32 cellular contexts compared by ENCODE assay signal in the genomic region with DNA sequence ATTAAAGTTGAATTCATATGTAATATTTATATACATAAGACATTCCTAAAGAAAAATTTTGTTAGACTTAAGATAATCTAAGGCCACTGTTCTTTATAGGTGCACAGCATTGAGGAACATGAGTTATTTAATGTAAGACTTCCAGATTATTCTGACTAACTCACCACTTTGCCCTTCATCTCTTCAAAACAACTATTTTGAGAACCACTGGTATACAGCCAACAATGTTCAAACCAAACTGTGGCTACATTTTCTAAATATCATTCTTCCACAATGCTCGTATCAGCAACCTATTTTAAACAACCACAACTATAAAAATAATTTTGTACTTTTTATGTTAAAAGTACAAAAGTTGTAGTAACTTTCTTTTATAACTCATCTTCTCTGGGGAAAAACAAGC.
A peak's percentile ranks its signal among the peaks of the same experiment; 100 is the strongest.
DNase-seq lines count a peak whose midpoint lies in the region; ATAC-seq and TF ChIP-seq lines count a peak whose summit lies in the region.
"Had no signal": no experiment of that assay in that cellular context is flagged by ENCODE, and none has a peak within 500 bp of the region (broad histone marks: within the 10 kb centered on the region; RNA-seq: fewer than 3 reads in every experiment).

No MANE protein-coding gene starts in this region.

- no peak for ATAC-seq in activated T-helper 17 cell treated with anti-CD3 and anti-CD28 coated beads, Interleukin-2, amount 50 U/mL, for 72 hours (replicated peaks)
- no peak for ATAC-seq in HG02973 (IDR thresholded peaks at IDR 0.05; ENCODE audit: unreplicated experiment)
- ATAC-seq: activated CD8-positive, alpha-beta T cell treated with anti-CD3 and anti-CD28 coated beads for 36 hours; effector memory CD8-positive, alpha-beta T cell; gastrocnemius medialis; left lobe of liver; stimulated activated naive CD8-positive, alpha-beta T cell treated with anti-CD3 and anti-CD28 coated beads, Interleukin-15, Interleukin-2, amounts not matched to agents 100 U/mL and 50 U/mL, for 24 hours had no signal

- H3K14ac ChIP-seq in neuronal stem cell (ENCODE audit: low read length) = no peak overlapping the region

- no peak overlapping the region for H3K4ac ChIP-seq in neuronal stem cell (ENCODE audit: low read length)

- H3K4me1 ChIP-seq in GM23248 (ENCODE audit: insufficient read depth) (0 out of 2 replicates have a peak, but pooled peaks cover 3% of the 10 kb centered on the region), neuronal stem cell (ENCODE audit: control insufficient read depth in 2 of 2, insufficient read depth in 1 of 2, low read depth in 1 of 2, low read length in 2 of 2) (no peaks in the 10 kb centered on the region)
- H3K4me1 ChIP-seq: gastrocnemius medialis, testis had no signal

- no peak overlapping the region for H3K9ac ChIP-seq in GM23248
- H3K9ac ChIP-seq in neuronal stem cell (ENCODE audit: low read depth, low read length, poor library complexity) = no peak overlapping the region

- H3K27me3 ChIP-seq in GM23248 (replicated peaks; ENCODE audit: insufficient read depth) = no peaks in the 10 kb centered on the region
- H3K27me3 ChIP-seq in neuronal stem cell (ENCODE audit: control insufficient read depth in 3 of 3, insufficient read depth in 3 of 3, low read depth in 1 of 3, low read length in 3 of 3) = no peaks in the 10 kb centered on the region
- H3K27me3 ChIP-seq: gastrocnemius medialis, testis had no signal

- no peaks in the 10 kb centered on the region for H3K36me3 Mint-ChIP-seq in activated T-helper 17 cell treated with anti-CD3 and anti-CD28 coated beads, Interleukin-2, amount 50 U/mL, for 72 hours (ENCODE audit: low read depth)
- H3K36me3 Mint-ChIP-seq: activated naive CD4-positive, alpha-beta T cell treated with anti-CD3 and anti-CD28 coated beads, Interleukin-2, amount 50 U/mL, for 24 hours; memory B cell had no signal

- H3K27me3 Mint-ChIP-seq in activated T-helper 17 cell treated with anti-CD3 and anti-CD28 coated beads, Interleukin-2, amount 50 U/mL, for 72 hours = no peaks in the 10 kb centered on the region
- H3K27me3 Mint-ChIP-seq: activated naive CD4-positive, alpha-beta T cell treated with anti-CD3 and anti-CD28 coated beads, Interleukin-2, amount 50 U/mL, for 24 hours; effector memory CD8-positive, alpha-beta T cell had no signal

- TF ChIP-seq CTCF in cardiac fibroblast (IDR thresholded peaks at IDR 0.05; ENCODE audit: low read depth, low read length) = no peak

- H3K27ac ChIP-seq in GM23248 (no peak overlapping the region), neuronal stem cell (replicated peaks; ENCODE audit: low read length) (no peak overlapping the region)
- H3K27ac ChIP-seq: gastrocnemius medialis, testis had no signal

- H3K4me2 ChIP-seq in GM23248 (ENCODE audit: unreplicated experiment) (no peak overlapping the region), neuronal stem cell (ENCODE audit: insufficient read depth, low read length, poor library complexity, severe bottlenecking) (no peak overlapping the region)

- no peaks in the 10 kb centered on the region for H3K4me1 Mint-ChIP-seq in activated T-helper 17 cell treated with anti-CD3 and anti-CD28 coated beads, Interleukin-2, amount 50 U/mL, for 72 hours
- H3K4me1 Mint-ChIP-seq: activated naive CD4-positive, alpha-beta T cell treated with anti-CD3 and anti-CD28 coated beads, Interleukin-2, amount 50 U/mL, for 24 hours; memory B cell had no signal

- H3K4me3 ChIP-seq in GM23248 (no peak overlapping the region), cardiac fibroblast (replicated peaks in 1 of 2; ENCODE audit: low read depth in 2 of 2, low read length in 2 of 2) (no peak overlapping the region), neuronal stem cell (ENCODE audit: low read length in 2 of 2) (no peak overlapping the region)
- H3K4me3 ChIP-seq: gastrocnemius medialis, testis had no signal

- peaks cover 3% of the 10 kb centered on the region; the same call in 1 of the 2 replicates for H3K9me2 ChIP-seq in GM23248 (ENCODE audit: insufficient read depth)

- H3K9me3 ChIP-seq in GM23248 (ENCODE audit: low read depth) = no peaks in the 10 kb centered on the region
- peaks cover 0 to 1% of the 10 kb centered on the region in 2 donors for H3K9me3 ChIP-seq in neuronal stem cell (replicated peaks in 1 of 2; ENCODE audit: control insufficient read depth in 2 of 2, insufficient read depth in 1 of 2, low read depth in 1 of 2, low read length in 2 of 2)
- H3K9me3 ChIP-seq: gastrocnemius medialis, testis had no signal

- in situ Hi-C loops in GM23248 (cut with MboI) = no loop called here

- H3K4me3 Mint-ChIP-seq in activated T-helper 17 cell treated with anti-CD3 and anti-CD28 coated beads, Interleukin-2, amount 50 U/mL, for 72 hours = no peak overlapping the region
- H3K4me3 Mint-ChIP-seq: activated CD8-positive, alpha-beta T cell treated with anti-CD3 and anti-CD28 coated beads for 36 hours; activated naive CD4-positive, alpha-beta T cell treated with anti-CD3 and anti-CD28 coated beads, Interleukin-2, amount 50 U/mL, for 24 hours; activated T-helper 1 cell treated with anti-CD3 and anti-CD28 coated beads, Interleukin-12 subunit alpha, Interleukin-12 subunit beta, Interleukin-2, Interleukin-4 antibody, amounts not matched to agents 30 ng/mL and 10 ng/mL and 1 ng/mL, durations not matched to agents 14 hours and 24 hours and 36 hours; effector memory CD8-positive, alpha-beta T cell; memory B cell; T-helper 2 cell treated with Interferon-gamma antibody and Interleukin-4, amounts not matched to agents 5 μg/mL and 100 μg/mL, for 36 hours had no signal

- DNase-seq in AG08395 (ENCODE audit: low spot score) = peak; percentile 10
- DNase-seq in GM23248 = peak; percentile 6
- DNase-seq in cardiac fibroblast (ENCODE audit: low read depth in 2 of 2) = peak; percentile 10 to 30
- DNase-seq in myocyte (ENCODE audit: low read depth) = peak; percentile 62
- no peak for DNase-seq in NCI-H82 treated with DMSO at 0.1 percent for 48 hours (lab: John Stamatoyannopoulos, UW; ENCODE audit: unreplicated experiment)
- DNase-seq in neuronal stem cell (ENCODE audit: low spot score) = no peak
- DNase-seq: activated CD8-positive, alpha-beta memory T cell treated with anti-CD3 and anti-CD28 coated beads, Interleukin-2, amount 50 U/mL, for 48 hours; activated CD8-positive, alpha-beta T cell treated with anti-CD3 and anti-CD28 coated beads for 36 hours; anterior cingulate cortex; C1 segment of cervical spinal cord; caudate nucleus; COR-L47; cortex of kidney; effector memory CD8-positive, alpha-beta T cell; erythroblast; gastrocnemius medialis; hypothalamus; NCI-H1092; NCI-H1694 treated with DMSO at 0.1 percent for 48 hours; NCI-H446; NCI-H748 treated with DMSO at 0.1 percent for 48 hours; SIG-M5; small intestine; stimulated activated naive CD8-positive, alpha-beta T cell treated with anti-CD3 and anti-CD28 coated beads, Interleukin-15, Interleukin-2, amounts not matched to agents 100 U/mL and 50 U/mL, for 24 hours; testis had no signal

- H3K79me2 ChIP-seq in GM23248 (ENCODE audit: insufficient read depth) = no peaks in the 10 kb centered on the region

- no peak overlapping the region for H2BK5ac ChIP-seq in neuronal stem cell (ENCODE audit: low read length)

- no peaks in the 10 kb centered on the region for H3F3A ChIP-seq in GM23248 (ENCODE audit: insufficient read depth)

- H4K8ac ChIP-seq in neuronal stem cell (ENCODE audit: low read depth, low read length) = no peak overlapping the region

- WGBS in GM23248 (ENCODE audit: low coverage in 1 of 2, low lambda C conversion rate in 2 of 2, missing lambda C conversion rate in 2 of 2), 2 experiments = 16 to 19% methylated on average over 1 of the region's 1 CpG
- no CpG with 5 or more reads among the region's 1 CpG for WGBS in neuronal stem cell (ENCODE audit: extremely low coverage in 2 of 2, insufficient read length in 2 of 2, insufficient replicate concordance in 1 of 2), 2 donors

- H3K36me3 ChIP-seq in GM23248 (ENCODE audit: low read depth) (no peaks in the 10 kb centered on the region), neuronal stem cell (replicated peaks in 1 of 2; ENCODE audit: control insufficient read depth in 2 of 2, insufficient read depth in 2 of 2, low read length in 2 of 2) (no peaks in the 10 kb centered on the region)
- H3K36me3 ChIP-seq: gastrocnemius medialis had no signal

- no peak overlapping the region for H3K18ac ChIP-seq in neuronal stem cell (ENCODE audit: low read length)

- no peaks in the 10 kb centered on the region for H3K79me1 ChIP-seq in neuronal stem cell (ENCODE audit: low read depth, low read length)

- H3K27ac Mint-ChIP-seq in activated T-helper 17 cell treated with anti-CD3 and anti-CD28 coated beads, Interleukin-2, amount 50 U/mL, for 72 hours = no peak overlapping the region
- H3K27ac Mint-ChIP-seq: activated CD8-positive, alpha-beta T cell treated with anti-CD3 and anti-CD28 coated beads for 36 hours; activated naive CD4-positive, alpha-beta T cell treated with anti-CD3 and anti-CD28 coated beads, Interleukin-2, amount 50 U/mL, for 24 hours; activated T-helper 1 cell treated with anti-CD3 and anti-CD28 coated beads, Interleukin-12 subunit alpha, Interleukin-12 subunit beta, Interleukin-2, Interleukin-4 antibody, amounts not matched to agents 30 ng/mL and 10 ng/mL and 1 ng/mL, durations not matched to agents 14 hours and 24 hours and 36 hours; effector memory CD8-positive, alpha-beta T cell; memory B cell; T-helper 2 cell treated with Interferon-gamma antibody and Interleukin-4, amounts not matched to agents 5 μg/mL and 100 μg/mL, for 36 hours had no signal

- H2BK12ac ChIP-seq in neuronal stem cell (ENCODE audit: low read length) = no peak overlapping the region

- no peaks in the 10 kb centered on the region for H4K20me1 ChIP-seq in GM23248 (ENCODE audit: insufficient read depth)

- no peak overlapping the region for H2AK5ac ChIP-seq in neuronal stem cell (ENCODE audit: low read depth, low read length)

- H2AFZ ChIP-seq in GM23248 = no peak overlapping the region
- no peak overlapping the region for H2AFZ ChIP-seq in neuronal stem cell (ENCODE audit: low read length)

- H2BK15ac ChIP-seq in neuronal stem cell (ENCODE audit: low read length) = no peak overlapping the region

- no peak overlapping the region for H2BK120ac ChIP-seq in neuronal stem cell (ENCODE audit: low read depth, low read length)

- no peak overlapping the region for H4K91ac ChIP-seq in neuronal stem cell (ENCODE audit: low read depth, low read length, poor library complexity)

- H3K23ac ChIP-seq in neuronal stem cell (ENCODE audit: low read depth, low read length, poor library complexity) = no peak overlapping the region

- H3K9me3 Mint-ChIP-seq in activated T-helper 17 cell treated with anti-CD3 and anti-CD28 coated beads, Interleukin-2, amount 50 U/mL, for 72 hours = no peaks in the 10 kb centered on the region
- H3K9me3 Mint-ChIP-seq: activated CD8-positive, alpha-beta T cell treated with anti-CD3 and anti-CD28 coated beads for 36 hours; activated naive CD4-positive, alpha-beta T cell treated with anti-CD3 and anti-CD28 coated beads, Interleukin-2, amount 50 U/mL, for 24 hours; activated T-helper 1 cell treated with anti-CD3 and anti-CD28 coated beads, Interleukin-12 subunit alpha, Interleukin-12 subunit beta, Interleukin-2, Interleukin-4 antibody, amounts not matched to agents 30 ng/mL and 10 ng/mL and 1 ng/mL, durations not matched to agents 14 hours and 24 hours and 36 hours; effector memory CD8-positive, alpha-beta T cell; memory B cell; T-helper 2 cell treated with Interferon-gamma antibody and Interleukin-4, amounts not matched to agents 5 μg/mL and 100 μg/mL, for 36 hours had no signal

Comparison
In these comparisons a context has a peak if more than half of its experiments do, and no peak if none do; other contexts are left out.
1. DNase-seq: peak in AG08395 (single experiment), GM23248 (single experiment), cardiac fibroblast (2 of 2) and myocyte (single experiment); none in NCI-H82 treated with DMSO at 0.1 percent for 48 hours (single experiment) and neuronal stem cell (single experiment).